18 cellular contexts compared by ENCODE assay signal in genomic region chr2:236712304-236712703, GRCh38.
A peak's percentile ranks its signal among the peaks of the same experiment; 100 is the strongest.
DNase-seq lines count a peak whose midpoint lies in the region; ATAC-seq and TF ChIP-seq lines count a peak whose summit lies in the region.
"Had no signal": no experiment of that assay in that cellular context is flagged by ENCODE, and none has a peak within 500 bp of the region (broad histone marks: within the 10 kb centered on the region; RNA-seq: fewer than 3 reads in every experiment).

No MANE protein-coding gene starts in this region.

- DNase-seq in A172 (ENCODE audit: low spot score) (peak; percentile 60), EL (peak; percentile 8), SW480 (ENCODE audit: low spot score) (peak; percentile 5), fibroblast of mammary gland (ENCODE audit: low read depth) (peak; percentile 51), erythroblast (lab: John Stamatoyannopoulos, UW) (no peak), NCI-H2171 (lab: John Stamatoyannopoulos, UW) (no peak)
- DNase-seq in activated effector memory CD4-positive, alpha-beta T cell treated with anti-CD3 and anti-CD28 coated beads, Interleukin-2, amount 50 U/mL, for 16 hours = no peak
- DNase-seq: activated CD8-positive, alpha-beta T cell treated with anti-CD3 and anti-CD28 coated beads for 36 hours; activated gamma-delta T cell treated with Interleukin-2 at 50 U/mL for 16 hours; central memory CD4-positive, alpha-beta T cell; foreskin melanocyte; NCI-H1048; NCI-H524; ovary; stimulated activated CD8-positive, alpha-beta memory T cell treated with anti-CD3 and anti-CD28 coated beads, Interleukin-4, amount 100 ng/mL, for 48 hours; uterus had no signal

- no peak overlapping the region for H3K4me3 ChIP-seq in fibroblast of mammary gland (ENCODE audit: control insufficient read depth, low read depth, low read length)
- H3K4me3 ChIP-seq: ovary, uterus had no signal

- no peak for ATAC-seq in HG03342 (IDR thresholded peaks at IDR 0.05; ENCODE audit: unreplicated experiment)
- ATAC-seq: activated CD8-positive, alpha-beta T cell treated with anti-CD3 and anti-CD28 coated beads for 36 hours; HCT116 had no signal

- no peak for TF ChIP-seq CTCF in fibroblast of mammary gland (conservative IDR thresholded peaks at IDR 0.05; ENCODE audit: control insufficient read depth, insufficient read depth, low read depth, low read length)

- TF ChIP-seq POLR2A in erythroblast (IDR thresholded peaks at IDR 0.05; ENCODE audit: low read length) = no peak

Comparison
In these comparisons a context has a peak if more than half of its experiments do, and no peak if none do; other contexts are left out.
1. DNase-seq: peak in A172 (single experiment), EL (single experiment), SW480 (single experiment) and fibroblast of mammary gland (single experiment); none in activated effector memory CD4-positive, alpha-beta T cell treated with anti-CD3 and anti-CD28 coated beads, Interleukin-2, amount 50 U/mL, for 16 hours (single experiment), erythroblast (0 of 2) and NCI-H2171 (single experiment).